9 cellular contexts compared by ENCODE assay signal in genomic region chr21:43825936-43826622, GRCh38. TPM values are rescaled to one million over a fixed set of nuclear protein-coding genes. Genes with fewer than 3 reads are reported as not detected.
DNase-seq lines count a peak whose midpoint lies in the region; ATAC-seq and TF ChIP-seq lines count a peak whose summit lies in the region.
"Had no signal": no experiment of that assay in that cellular context is flagged by ENCODE, and none has a peak within 500 bp of the region (broad histone marks: within the 10 kb centered on the region; RNA-seq: fewer than 3 reads in every experiment).

No MANE protein-coding gene starts in this region.

- H3F3A ChIP-seq in GM23338 (replicated peaks; ENCODE audit: low read depth) = no peaks in the 10 kb centered on the region

- POLR2A ChIA-PET in Panc1 (lab: Charles Lee) = no interaction called here

- H3K36me3 ChIP-seq in GM23338 (ENCODE audit: insufficient read depth) (no peaks in the 10 kb centered on the region), Panc1 (ENCODE audit: control insufficient read depth, insufficient read depth, low read length) (no peaks in the 10 kb centered on the region), skeletal muscle tissue (ENCODE audit: control insufficient read depth in 3 of 3, insufficient read depth in 3 of 3, low read length in 3 of 3) (no peaks in the 10 kb centered on the region)

- peak overlapping the region; percentile 93 for H2AFZ ChIP-seq in GM23338

- peaks cover 6% of the 10 kb centered on the region; the same call in 2 of the 3 replicates for H3K36me3 Mint-ChIP-seq in GM23338 (ENCODE audit: low read depth)
- H3K36me3 Mint-ChIP-seq: activated CD4-positive, alpha-beta memory T cell treated with anti-CD3 and anti-CD28 coated beads for 36 hours; stimulated activated memory B cell treated with anti-CD40 and anti-IgM and Interleukin-4, amounts not matched to agents 10 μg/mL and 1 μg/mL and 100 μg/mL, for 72 hours had no signal

- H3K9me2 ChIP-seq in GM23338 (ENCODE audit: insufficient read depth) = no peaks in the 10 kb centered on the region

- peaks cover 4% of the 10 kb centered on the region for H3K27me3 Mint-ChIP-seq in GM23338 (ENCODE audit: insufficient read depth, low read depth, poor library complexity)

- BruUV-seq in Panc1 (replicated peaks; lab: Mats Ljungman, UMichigan) = no TSS peak

- H3K27me3 ChIP-seq in GM23338 (ENCODE audit: insufficient read depth) (no peaks in the 10 kb centered on the region), Panc1 (ENCODE audit: control insufficient read depth, insufficient read depth, low read length) (no peaks in the 10 kb centered on the region), skeletal muscle tissue (ENCODE audit: control insufficient read depth in 3 of 3, insufficient read depth in 3 of 3, low read length in 3 of 3) (peaks cover 12 to 19% (median 17%) of the 10 kb centered on the region in 3 donors)

- no peaks in the 10 kb centered on the region for H4K20me1 ChIP-seq in GM23338 (replicated peaks; ENCODE audit: insufficient read depth)

- H3K9me3 Mint-ChIP-seq in GM23338 = peaks cover 5% of the 10 kb centered on the region; the same call in 2 of the 3 replicates
- H3K9me3 Mint-ChIP-seq: activated CD4-positive, alpha-beta memory T cell treated with anti-CD3 and anti-CD28 coated beads for 36 hours; stimulated activated memory B cell treated with anti-CD40 and anti-IgM and Interleukin-4, amounts not matched to agents 10 μg/mL and 1 μg/mL and 100 μg/mL, for 72 hours had no signal

- in situ Hi-C loops in Panc1 (cut with HindIII; ENCODE audit: low pct_unique_long_range_greater_than_20kb, low sequenced_read_pairs) = no loop called here

- H3K9me3 ChIP-seq in Panc1 (ENCODE audit: control insufficient read depth, insufficient read depth, low read depth, low read length) (no peaks in the 10 kb centered on the region), skeletal muscle tissue (ENCODE audit: control insufficient read depth in 3 of 3, low read length in 3 of 3) (no peaks in the 10 kb centered on the region)

- no peaks in the 10 kb centered on the region for H3K79me2 ChIP-seq in GM23338 (replicated peaks; ENCODE audit: insufficient read depth)

- peaks cover 6% of the 10 kb centered on the region; the same call in 2 of the 3 replicates for H3K4me1 Mint-ChIP-seq in GM23338
- H3K4me1 Mint-ChIP-seq: stimulated activated memory B cell treated with anti-CD40 and anti-IgM and Interleukin-4, amounts not matched to agents 10 μg/mL and 1 μg/mL and 100 μg/mL, for 72 hours had no signal

- ATAC-seq in GM23338 (peak; percentile 91), Panc1 (0 out of 2 replicates have a peak, but pooled peaks have one; percentile 56), left ventricle myocardium superior (peak; percentile 49), GM19395 (IDR thresholded peaks at IDR 0.05; ENCODE audit: unreplicated experiment) (no peak)
- ATAC-seq: stimulated activated memory B cell treated with anti-CD40 and anti-IgM and Interleukin-4, amounts not matched to agents 10 μg/mL and 1 μg/mL and 100 μg/mL, for 72 hours had no signal

- TF ChIP-seq CTCF in GM23338 (conservative IDR thresholded peaks at IDR 0.05; ENCODE audit: low read depth in 2 of 2) = no peak
- TF ChIP-seq CTCF in Panc1 (IDR thresholded peaks at IDR 0.05) = no peak; the same call in 1 of the 2 replicates

- H3K4me1 ChIP-seq in GM23338 (ENCODE audit: insufficient read depth) (0 out of 2 replicates have a peak, but pooled peaks cover 5% of the 10 kb centered on the region), Panc1 (ENCODE audit: control insufficient read depth, insufficient read depth, low read length) (no peaks in the 10 kb centered on the region; the same call in 1 of the 2 replicates), skeletal muscle tissue (ENCODE audit: control insufficient read depth in 3 of 3, insufficient read depth in 3 of 3, low read length in 3 of 3) (peaks cover 21 to 31% (median 25%) of the 10 kb centered on the region in 3 donors)

- no peak overlapping the region for H3K4me3 Mint-ChIP-seq in GM23338
- H3K4me3 Mint-ChIP-seq: activated CD4-positive, alpha-beta memory T cell treated with anti-CD3 and anti-CD28 coated beads for 36 hours; stimulated activated memory B cell treated with anti-CD40 and anti-IgM and Interleukin-4, amounts not matched to agents 10 μg/mL and 1 μg/mL and 100 μg/mL, for 72 hours had no signal

- H3K4me3 ChIP-seq in GM23338 (no peak overlapping the region), Panc1 (ENCODE audit: low read depth in 2 of 2, low read length in 2 of 2) (no peak overlapping the region), skeletal muscle tissue (ENCODE audit: low read length in 3 of 3) (peak overlapping the region in 2 of 3 donors; percentile 22 to 36)

- CTCF ChIA-PET in Panc1 (lab: Charles Lee) = interaction anchor here (0.9 kb wide), 2 partner anchors 16 to 149 kb away, joined by 3 read pairs; no protein-coding TSS in a partner anchor

- H3K27ac Mint-ChIP-seq in GM23338 = no peak overlapping the region
- H3K27ac Mint-ChIP-seq: activated CD4-positive, alpha-beta memory T cell treated with anti-CD3 and anti-CD28 coated beads for 36 hours; stimulated activated memory B cell treated with anti-CD40 and anti-IgM and Interleukin-4, amounts not matched to agents 10 μg/mL and 1 μg/mL and 100 μg/mL, for 72 hours had no signal

- H3K9ac ChIP-seq in skeletal muscle tissue (ENCODE audit: low read depth in 1 of 3, low read length in 3 of 3) = peak overlapping the region in 2 of 3 donors; percentile 14 to 76

- intact Hi-C loops in Panc1 (cut with micrococcal nuclease; ENCODE audit: unreplicated experiment) (no loop called here), left ventricle myocardium superior (cut with micrococcal nuclease) (no loop called here)

- H3K4me2 ChIP-seq in GM23338 = no peak overlapping the region

- no peak overlapping the region for H3K27ac ChIP-seq in GM23338 (ENCODE audit: low read depth)
- H3K27ac ChIP-seq in Panc1 (ENCODE audit: low read length) = no peak overlapping the region
- peak overlapping the region; percentile 58 for H3K27ac ChIP-seq in skeletal muscle tissue (ENCODE audit: low read depth, low read length)

- DNase-seq in GM23338 (ENCODE audit: low spot score) (peak; percentile 79), Panc1 (ENCODE audit: low read depth, low spot score) (no peak), left ventricle myocardium superior (no peak), HPDE6-E6E7 (ENCODE audit: extremely low spot score) (no peak), foreskin melanocyte (no peak)
- DNase-seq: activated CD4-positive, alpha-beta memory T cell treated with anti-CD3 and anti-CD28 coated beads for 36 hours had no signal

TF ChIP-seq in GM23338, 12 proteins besides CTCF, POLR2A, EP300 and RAD21 (continues in another document):
- TF ChIP-seq NANOG (IDR thresholded peaks at IDR 0.05; ENCODE audit: borderline replicate concordance) = no peak
- TF ChIP-seq POLR2AphosphoS5 (IDR thresholded peaks at IDR 0.05; ENCODE audit: low read depth) = no peak
- TF ChIP-seq EZH2 (IDR thresholded peaks at IDR 0.05; ENCODE audit: low read depth, unreplicated experiment) = no peak
- no peak for TF ChIP-seq JUNB (IDR thresholded peaks at IDR 0.05; ENCODE audit: unreplicated experiment)
- no peak for TF ChIP-seq EZH2phosphoT487 (IDR thresholded peaks at IDR 0.05; ENCODE audit: unreplicated experiment)
- no peak for TF ChIP-seq STAT1 (IDR thresholded peaks at IDR 0.05; ENCODE audit: unreplicated experiment)
- no peak for TF ChIP-seq REST (IDR thresholded peaks at IDR 0.05; ENCODE audit: unreplicated experiment)
- TF ChIP-seq ZNF331 (CRISPR knock-in tag; IDR thresholded peaks at IDR 0.05; ENCODE audit: low read depth) = no peak

RNA-seq across cellular contexts. Expression of gene RRP1, which starts 36.7 kb away (rescaled TPM):
- 54.6 and 63.5 TPM in 2 replicates for total RNA-seq in GM23338 (2014; rRNA removed; shearing (Covaris generic))
- 33.2 and 36.5 TPM in 2 replicates for polyA plus RNA-seq in GM23338 (2016; fragmentation: Nextera tagmentation; extraction: Ambion mirVana)
- total RNA-seq in Panc1 (2021; ENCODE audit: unreplicated experiment) = 41.8 TPM
- polyA plus RNA-seq in Panc1 (2012; ENCODE audit: insufficient read length) = 45.9 TPM
- total RNA-seq in left ventricle myocardium superior = 13.5 TPM
- 10.4 TPM for total RNA-seq in skeletal muscle tissue

RNA-seq across cellular contexts. Expression of gene AGPAT3, which starts 38.9 kb away (rescaled TPM):
- total RNA-seq in GM23338 (2014; rRNA removed; shearing (Covaris generic)) = 4.4 and 6.1 TPM in 2 replicates
- polyA plus RNA-seq in GM23338 (2016; fragmentation: Nextera tagmentation; extraction: Ambion mirVana) = 1.1 and 2.1 TPM in 2 replicates
- total RNA-seq in Panc1 (2021; ENCODE audit: unreplicated experiment) (40.1 TPM), left ventricle myocardium superior (97.6 TPM), skeletal muscle tissue (16.7 TPM)
- 43.7 TPM for polyA plus RNA-seq in Panc1 (2012; ENCODE audit: insufficient read length)

RNA-seq across cellular contexts. Expression of gene CSTB, which starts 50.0 kb away (rescaled TPM):
- total RNA-seq in GM23338 (2014; rRNA removed; shearing (Covaris generic)) = 10.0 and 10.1 TPM in 2 replicates
- polyA plus RNA-seq in GM23338 (2016; fragmentation: Nextera tagmentation; extraction: Ambion mirVana) = 142 and 147 TPM in 2 replicates
- total RNA-seq in Panc1 (2021; ENCODE audit: unreplicated experiment) (72.5 TPM), left ventricle myocardium superior (37.6 TPM), skeletal muscle tissue (6.3 TPM)
- 127 TPM for polyA plus RNA-seq in Panc1 (2012; ENCODE audit: insufficient read length)

Comparison
In these comparisons a context has a peak if more than half of its experiments do, and no peak if none do; other contexts are left out.
1. H3K4me3 ChIP-seq: peak in skeletal muscle tissue (2 of 3); none in GM23338 (single experiment) and Panc1 (0 of 2).